In genomic region chr19:49870309-49870901, GRCh38 we compare ENCODE assay signal across 8 cellular contexts. TPM values are rescaled to one million over a fixed set of nuclear protein-coding genes. Genes with fewer than 3 reads are reported as not detected.
DNase-seq lines count a peak whose midpoint lies in the region; ATAC-seq and TF ChIP-seq lines count a peak whose summit lies in the region.

No MANE protein-coding gene starts in this region.

- H3K27me3 Mint-ChIP-seq in Calu3 (ENCODE audit: unreplicated experiment), result no peaks in the 10 kb centered on the region

- H3K4me3 ChIP-seq in GM06990 (replicated peaks; ENCODE audit: low read depth, low read length), result peak overlapping the region; percentile 64
- peak overlapping the region; percentile 43 for H3K4me3 ChIP-seq in RWPE2 (ENCODE audit: severe bottlenecking)
- H3K4me3 ChIP-seq in fibroblast of villous mesenchyme (ENCODE audit: low read depth, low read length), result peak overlapping the region; percentile 57
- H3K4me3 ChIP-seq in retinal pigment epithelial cell (ENCODE audit: low read length), result peak overlapping the region; percentile 43

- no peak overlapping the region for H3K4me3 Mint-ChIP-seq in Calu3 (ENCODE audit: low read depth, unreplicated experiment)

- H3K27me3 ChIP-seq in GM06990 (replicated peaks; ENCODE audit: control insufficient read depth, insufficient read depth, low read length), result no peaks in the 10 kb centered on the region
- no peaks in the 10 kb centered on the region for H3K27me3 ChIP-seq in RWPE2 (ENCODE audit: insufficient read depth, poor library complexity, severe bottlenecking)

- H3K36me3 Mint-ChIP-seq in Calu3 (ENCODE audit: insufficient read depth, unreplicated experiment), result peaks cover 11% of the 10 kb centered on the region

- H3K36me3 ChIP-seq in GM06990 (ENCODE audit: control insufficient read depth, insufficient read depth, low read length) (peaks cover 4% of the 10 kb centered on the region), RWPE2 (ENCODE audit: low read depth) (peaks cover 12% of the 10 kb centered on the region)

- intact Hi-C loops in Calu3 (cut with micrococcal nuclease; ENCODE audit: unreplicated experiment), result no loop called here

- H3K9me3 ChIP-seq in RWPE2 (ENCODE audit: severe bottlenecking), result no peaks in the 10 kb centered on the region

- peaks cover 26% of the 10 kb centered on the region for H3K4me1 Mint-ChIP-seq in Calu3 (ENCODE audit: low read depth, unreplicated experiment)

- CTCF ChIA-PET in Calu3 (lab: Charles Lee), result interaction anchor here (0.5 kb wide), 1 partner anchor 59 kb away, joined by 4 read pairs; no protein-coding TSS in a partner anchor

- TF ChIP-seq CTCF in GM06990 (IDR thresholded peaks at IDR 0.05; ENCODE audit: insufficient read depth, low read length, poor library complexity, severe bottlenecking) (no peak), RWPE2 (IDR thresholded peaks at IDR 0.05; ENCODE audit: poor library complexity, severe bottlenecking) (no peak), fibroblast of villous mesenchyme (IDR thresholded peaks at IDR 0.05; ENCODE audit: insufficient read depth, low read depth, low read length) (no peak), retinal pigment epithelial cell (conservative IDR thresholded peaks at IDR 0.05; ENCODE audit: low read depth, low read length) (no peak), Calu3 (IDR thresholded peaks at IDR 0.05; ENCODE audit: unreplicated experiment) (no peak)

- in situ Hi-C loops in ACHN (cut with HindIII; ENCODE audit: low pct_ligation_motif_present, low pct_unique_long_range_greater_than_20kb, low sequenced_read_pairs), result no loop called here

- H3K27ac ChIP-seq in RWPE2 (ENCODE audit: poor library complexity, severe bottlenecking), result peak overlapping the region; percentile 83

- H3K4me1 ChIP-seq in RWPE2 (ENCODE audit: insufficient read depth, poor library complexity, severe bottlenecking), result peaks cover 15% of the 10 kb centered on the region

- DNase-seq in GM06990 (ENCODE audit: extremely low read depth, insufficient read length), result no peak
- DNase-seq in RWPE2 (ENCODE audit: low spot score), result no peak
- DNase-seq in fibroblast of villous mesenchyme (ENCODE audit: low read depth), result no peak
- no peak for DNase-seq in retinal pigment epithelial cell (ENCODE audit: low read depth)
- DNase-seq in ACHN, result no peak
- no peak for DNase-seq in Calu3
- DNase-seq in GM19238 (ENCODE audit: insufficient read length, low spot score), result no peak

- BruUV-seq in Calu3 (replicated peaks; lab: Mats Ljungman, UMichigan), result no TSS peak

- no peak for ATAC-seq in RWPE2 (ENCODE audit: low read depth)
- no peak for ATAC-seq in HG03439 (IDR thresholded peaks at IDR 0.05; ENCODE audit: unreplicated experiment)

- no peak overlapping the region for H3K27ac Mint-ChIP-seq in Calu3 (ENCODE audit: unreplicated experiment)

- no peaks in the 10 kb centered on the region for H3K9me3 Mint-ChIP-seq in Calu3 (ENCODE audit: low read depth, unreplicated experiment)

RNA-seq across cellular contexts. Expression of gene PNKP, which starts 3.0 kb away (rescaled TPM):
- total RNA-seq in fibroblast of villous mesenchyme (40.2 and 64.1 TPM in 2 replicates), Calu3 (2022) (185 and 189 TPM in 2 replicates)

RNA-seq across cellular contexts. Expression of gene AKT1S1, which starts 6.8 kb away (rescaled TPM):
- 11.9 and 12.5 TPM in 2 replicates for total RNA-seq in fibroblast of villous mesenchyme
- 58.9 and 65.2 TPM in 2 replicates for total RNA-seq in Calu3 (2022)

RNA-seq across cellular contexts. Expression of gene TBC1D17, which starts 7.1 kb away (rescaled TPM):
- 23.3 and 27.4 TPM in 2 replicates for total RNA-seq in fibroblast of villous mesenchyme
- 54.7 and 56.9 TPM in 2 replicates for total RNA-seq in Calu3 (2022)

RNA-seq across cellular contexts. Expression of gene PTOV1, which starts 19.4 kb away (rescaled TPM):
- total RNA-seq in fibroblast of villous mesenchyme (47.9 and 53.5 TPM in 2 replicates), Calu3 (2022) (231 and 256 TPM in 2 replicates)

RNA-seq across cellular contexts. Expression of gene IL4I1, which starts 26.3 kb away (rescaled TPM):
- total RNA-seq in fibroblast of villous mesenchyme (0.43 and 0.64 TPM in 2 replicates), Calu3 (2022) (8.2 and 10.7 TPM in 2 replicates)
